Comparison of ENCODE assay signal across 8 cellular contexts in genomic region chr3:186514296-186515002, GRCh38. TPM values are rescaled to one million over a fixed set of nuclear protein-coding genes. Genes with fewer than 3 reads are reported as not detected.
A peak's percentile ranks its signal among the peaks of the same experiment; 100 is the strongest.
DNase-seq lines count a peak whose midpoint lies in the region; ATAC-seq and TF ChIP-seq lines count a peak whose summit lies in the region.
"Had no signal": no experiment of that assay in that cellular context is flagged by ENCODE, and none has a peak within 500 bp of the region (broad histone marks: within the 10 kb centered on the region; RNA-seq: fewer than 3 reads in every experiment).

No MANE protein-coding gene starts in this region.

- intact Hi-C loops in naive thymus-derived CD4-positive, alpha-beta T cell (cut with micrococcal nuclease) = loop anchor here in 1 of 2 donors (1.0 kb wide), 1 partner anchor 20 kb away; no protein-coding TSS in a partner anchor

- CTCF ChIA-PET in naive thymus-derived CD4-positive, alpha-beta T cell (lab: Charles Lee) = no interaction called here

- peak overlapping the region in 7 of 10 donors; percentile 0 to 37 (median 7) for H3K4me3 Mint-ChIP-seq in naive thymus-derived CD4-positive, alpha-beta T cell

- no peaks in the 10 kb centered on the region for H3K9me3 ChIP-seq in naive thymus-derived CD4-positive, alpha-beta T cell (ENCODE audit: control insufficient read depth in 2 of 3, low read length in 3 of 3)

- in situ Hi-C loops in astrocyte of the cerebellum (cut with HindIII; ENCODE audit: low sequenced_read_pairs) = no loop called here

- H3K4me3 ChIP-seq in Jurkat, Clone E6-1 (ENCODE audit: low read length) = no peak overlapping the region
- no peak overlapping the region for H3K4me3 ChIP-seq in astrocyte of the cerebellum (ENCODE audit: low read depth, low read length)
- no peak overlapping the region for H3K4me3 ChIP-seq in naive thymus-derived CD4-positive, alpha-beta T cell (ENCODE audit: low read length)

- H3K4me1 Mint-ChIP-seq in naive thymus-derived CD4-positive, alpha-beta T cell = peaks cover 29 to 61% (median 48%) of the 10 kb centered on the region in 7 donors

- peaks cover 0 to 5% (median 0%) of the 10 kb centered on the region in 5 donors for H3K36me3 Mint-ChIP-seq in naive thymus-derived CD4-positive, alpha-beta T cell

- peaks cover 0 to 4% (median 0%) of the 10 kb centered on the region in 11 donors for H3K9me3 Mint-ChIP-seq in naive thymus-derived CD4-positive, alpha-beta T cell

- peaks cover 48% of the 10 kb centered on the region in 2 donors for H3K4me1 ChIP-seq in naive thymus-derived CD4-positive, alpha-beta T cell (ENCODE audit: control insufficient read depth in 2 of 2, insufficient read depth in 2 of 2, low read length in 2 of 2)

- peak overlapping the region in 7 of 9 donors; percentile 3 to 72 (median 30) for H3K27ac Mint-ChIP-seq in naive thymus-derived CD4-positive, alpha-beta T cell

- POLR2A ChIA-PET in naive thymus-derived CD4-positive, alpha-beta T cell (lab: Charles Lee) = no interaction called here

- DNase-seq in ELR (ENCODE audit: low read depth) = peak; percentile 43
- peak; percentile 58 for DNase-seq in Jurkat, Clone E6-1 (ENCODE audit: low read depth, low spot score)
- DNase-seq in astrocyte of the cerebellum (ENCODE audit: low read depth) = no peak
- DNase-seq in naive thymus-derived CD4-positive, alpha-beta T cell = no peak
- no peak for DNase-seq in occipital lobe (lab: John Stamatoyannopoulos, UW)
- DNase-seq: stimulated activated CD4-positive, alpha-beta T cell treated with anti-CD3 and anti-CD28 coated beads, Interleukin-2, amount 100 ng/mL, for 48 hours had no signal

- ATAC-seq in naive thymus-derived CD4-positive, alpha-beta T cell = no peak
- no peak for ATAC-seq in HG02970 (IDR thresholded peaks at IDR 0.05; ENCODE audit: low FRiP score, unreplicated experiment)
- ATAC-seq in GM18873 (IDR thresholded peaks at IDR 0.05; ENCODE audit: low FRiP score, unreplicated experiment) = no peak

- H3K36me3 ChIP-seq in naive thymus-derived CD4-positive, alpha-beta T cell (ENCODE audit: control insufficient read depth in 2 of 3, insufficient read depth in 3 of 3, low read length in 3 of 3) = no peaks in the 10 kb centered on the region

- H3K27me3 ChIP-seq in naive thymus-derived CD4-positive, alpha-beta T cell (ENCODE audit: control insufficient read depth in 2 of 2, insufficient read depth in 2 of 2, low read length in 2 of 2) = no peaks in the 10 kb centered on the region

- peaks cover 0 to 9% (median 0%) of the 10 kb centered on the region in 5 donors for H3K27me3 Mint-ChIP-seq in naive thymus-derived CD4-positive, alpha-beta T cell

- H3K27ac ChIP-seq in naive thymus-derived CD4-positive, alpha-beta T cell (ENCODE audit: low read depth, low read length) = no peak overlapping the region

- peak; percentile 48 for TF ChIP-seq CTCF in astrocyte of the cerebellum (IDR thresholded peaks at IDR 0.05; ENCODE audit: low read depth, low read length, missing control alignments)

RNA-seq across cellular contexts. Expression of gene CRYGS, which starts 29.7 kb away (rescaled TPM):
- polyA plus RNA-seq in Jurkat, Clone E6-1 (2012; ENCODE audit: insufficient read depth, insufficient read length) = 5.3 TPM
- 10 to 100 TPM in 2 of 5 experiments, 1 to 10 TPM in 3; 3.1 to 13.9 (median 4.9) TPM for total RNA-seq in naive thymus-derived CD4-positive, alpha-beta T cell
- polyA plus RNA-seq in naive thymus-derived CD4-positive, alpha-beta T cell = under 1 TPM in 1 of 2 donors, not detected in 1; 0.26 TPM
- total RNA-seq in occipital lobe = 1.6 TPM

RNA-seq across cellular contexts. Expression of gene TBCCD1, which starts 52.7 kb away (rescaled TPM):
- polyA plus RNA-seq in Jurkat, Clone E6-1 (2012; ENCODE audit: insufficient read depth, insufficient read length) = 25.2 TPM
- 10 to 100 TPM; 11.3 to 20.3 (median 15.8) TPM for total RNA-seq in naive thymus-derived CD4-positive, alpha-beta T cell
- 10 to 100 TPM; 13.8 to 21.1 TPM for polyA plus RNA-seq in naive thymus-derived CD4-positive, alpha-beta T cell
- 37.1 TPM for total RNA-seq in occipital lobe

RNA-seq across cellular contexts. Expression of gene DNAJB11, which starts 56.1 kb away (rescaled TPM):
- 57.3 TPM for polyA plus RNA-seq in Jurkat, Clone E6-1 (2012; ENCODE audit: insufficient read depth, insufficient read length)
- total RNA-seq in naive thymus-derived CD4-positive, alpha-beta T cell = 10 to 100 TPM; 29.9 to 75.2 (median 63.1) TPM
- polyA plus RNA-seq in naive thymus-derived CD4-positive, alpha-beta T cell = 10 to 100 TPM; 27.4 to 28.5 TPM
- 34.9 TPM for total RNA-seq in occipital lobe

Comparison
In these comparisons a context has a peak if more than half of its experiments do, and no peak if none do; other contexts are left out.
1. DNase-seq: peak in ELR (single experiment) and Jurkat, Clone E6-1 (single experiment); none in astrocyte of the cerebellum (single experiment), naive thymus-derived CD4-positive, alpha-beta T cell (0 of 9) and occipital lobe (single experiment).